In genomic region chr10:95262763-95263518, GRCh38 we compare ENCODE assay signal across 21 cellular contexts. TPM values are rescaled to one million over a fixed set of nuclear protein-coding genes. Genes with fewer than 3 reads are reported as not detected.
DNase-seq lines count a peak whose midpoint lies in the region; ATAC-seq, FAIRE-seq and TF ChIP-seq lines count a peak whose summit lies in the region.
"Had no signal": no experiment of that assay in that cellular context is flagged by ENCODE, and none has a peak within 500 bp of the region (broad histone marks: within the 10 kb centered on the region; RNA-seq: fewer than 3 reads in every experiment).

No MANE protein-coding gene starts in this region.

- BruUV-seq in IMR-90 (replicated peaks; lab: Mats Ljungman, UMichigan) (no TSS peak), GM12878 (replicated peaks; lab: Mats Ljungman, UMichigan) (TSS peak; percentile 6)

- peak overlapping the region; percentile 36; the same call in 1 of the 2 replicates for H2BK20ac ChIP-seq in IMR-90 (ENCODE audit: low read depth, low read length)

- H3K36me3 ChIP-seq in IMR-90 (ENCODE audit: control insufficient read depth, insufficient read depth, low read length): peaks cover 54% of the 10 kb centered on the region
- peaks cover 41 to 49% of the 10 kb centered on the region in 2 experiments for H3K36me3 ChIP-seq in GM12878 (ENCODE audit: control insufficient read depth in 2 of 2, insufficient read depth in 2 of 2, low read length in 1 of 2)
- H3K36me3 ChIP-seq: neutrophil had no signal

- dilution Hi-C loops in IMR-90 (cut with HindIII; ENCODE audit: low sequenced_read_pairs, unreplicated experiment): no loop called here

- TF ChIP-seq EP300 in GM12878 (IDR thresholded peaks at IDR 0.05; ENCODE audit: borderline replicate concordance in 1 of 2, control insufficient read depth in 1 of 2, low read depth in 2 of 2, low read length in 2 of 2): no peak

- H3K36me3 Mint-ChIP-seq in memory B cell: peaks cover 40% of the 10 kb centered on the region
- H3K36me3 Mint-ChIP-seq in stimulated activated naive B cell treated with anti-CD40 and anti-IgM and Interleukin-4, amounts not matched to agents 10 μg/mL and 1 μg/mL and 100 μg/mL, for 72 hours: peaks cover 22 to 49% of the 10 kb centered on the region in 2 donors
- H3K36me3 Mint-ChIP-seq: activated naive CD4-positive, alpha-beta T cell treated with anti-CD3 and anti-CD28 coated beads, Interleukin-2, amount 50 U/mL, for 24 hours; stimulated activated effector memory CD8-positive, alpha-beta T cell treated with anti-CD3 and anti-CD28 coated beads, Interleukin-12 subunit alpha, Interleukin-12 subunit beta, amount 100 ng/mL, for 72 hours had no signal

- in situ Hi-C loops in IMR-90 (cut with MboI; ENCODE audit: low sequenced_read_pairs): no loop called here
- in situ Hi-C loops in GM12878 (cut with MboI): no loop called here

- H3K9ac ChIP-seq in IMR-90 (ENCODE audit: low read depth, low read length): no peak overlapping the region
- no peak overlapping the region for H3K9ac ChIP-seq in GM12878 (ENCODE audit: control insufficient read depth, insufficient read depth, low read length)

- ATAC-seq in IMR-90 (ENCODE audit: low read depth) (peak; percentile 24), GM12878 (no peak), memory B cell (ENCODE audit: low read depth) (peak; percentile 20), HG03159 (IDR thresholded peaks at IDR 0.05; ENCODE audit: unreplicated experiment) (no peak)
- ATAC-seq in stimulated activated naive B cell treated with anti-CD40 and anti-IgM and Interleukin-4, amounts not matched to agents 10 μg/mL and 1 μg/mL and 100 μg/mL, for 72 hours (replicated peaks): no peak
- ATAC-seq: activated CD4-positive, CD25-positive, alpha-beta regulatory T cell treated with anti-CD3 and anti-CD28 coated beads, Interleukin-2, amount 50 U/mL, for 24 hours; activated CD8-positive, alpha-beta T cell treated with anti-CD3 and anti-CD28 coated beads, Interleukin-2, amount 10 ng/mL, durations not matched to agents 7 days and 5 days; stimulated activated effector memory CD8-positive, alpha-beta T cell treated with anti-CD3 and anti-CD28 coated beads, Interleukin-12 subunit alpha, Interleukin-12 subunit beta, amount 100 ng/mL, for 72 hours had no signal

- TF ChIP-seq CTCF in IMR-90 (conservative IDR thresholded peaks at IDR 0.05; ENCODE audit: low read depth, low read length) (no peak), GM12878 (IDR thresholded peaks at IDR 0.05 in 2 of 3, conservative IDR thresholded peaks at IDR 0.05 in 1 of 3; ENCODE audit: control insufficient read depth in 2 of 3, extremely low read depth in 1 of 3, insufficient read depth in 1 of 3, low read depth in 3 of 3, low read length in 3 of 3) (no peak)

- SMC1A ChIA-PET in GM12878 (lab: Charles Lee; ENCODE audit: uncharacterized antibody, unreplicated experiment): interaction anchor here (1.9 kb wide), 1 partner anchor 17 kb away, joined by 7 read pairs; no protein-coding TSS in a partner anchor

- H3K27me3 Mint-ChIP-seq in memory B cell: no peaks in the 10 kb centered on the region
- no peaks in the 10 kb centered on the region for H3K27me3 Mint-ChIP-seq in stimulated activated naive B cell treated with anti-CD40 and anti-IgM and Interleukin-4, amounts not matched to agents 10 μg/mL and 1 μg/mL and 100 μg/mL, for 72 hours

- TF ChIP-seq RAD21 in IMR-90 (IDR thresholded peaks at IDR 0.05; ENCODE audit: low read length) (no peak), GM12878 (IDR thresholded peaks at IDR 0.05; ENCODE audit: insufficient read depth, low read depth, low read length) (no peak)

- no peak overlapping the region for H2BK120ac ChIP-seq in IMR-90 (ENCODE audit: low read depth, low read length)

- intact Hi-C loops in IMR-90 (cut with micrococcal nuclease): no loop called here
- intact Hi-C loops in GM12878 (cut with micrococcal nuclease; ENCODE audit: unreplicated experiment): no loop called here

- H2BK15ac ChIP-seq in IMR-90 (ENCODE audit: low read depth, low read length): no peak overlapping the region

- no peak overlapping the region for H2AK9ac ChIP-seq in IMR-90 (replicated peaks; ENCODE audit: low read depth, low read length, poor library complexity)

- H3K4ac ChIP-seq in IMR-90 (ENCODE audit: low read depth, low read length): 0 out of 2 replicates have a peak overlapping the region, but pooled peaks have one; percentile 32

- H3K27ac Mint-ChIP-seq in memory B cell: peak overlapping the region; percentile 100
- H3K27ac Mint-ChIP-seq in stimulated activated naive B cell treated with anti-CD40 and anti-IgM and Interleukin-4, amounts not matched to agents 10 μg/mL and 1 μg/mL and 100 μg/mL, for 72 hours: peak overlapping the region; percentile 37
- H3K27ac Mint-ChIP-seq: activated CD8-positive, alpha-beta T cell treated with anti-CD3 and anti-CD28 coated beads, Interleukin-2, amount 10 ng/mL, durations not matched to agents 7 days and 5 days; activated naive CD4-positive, alpha-beta T cell treated with anti-CD3 and anti-CD28 coated beads, Interleukin-2, amount 50 U/mL, for 24 hours; stimulated activated effector memory CD8-positive, alpha-beta T cell treated with anti-CD3 and anti-CD28 coated beads, Interleukin-12 subunit alpha, Interleukin-12 subunit beta, amount 100 ng/mL, for 72 hours; T-helper 2 cell treated with Interferon-gamma antibody and Interleukin-4, amounts not matched to agents 5 μg/mL and 100 μg/mL, for 36 hours had no signal

- H3K27me3 ChIP-seq in IMR-90 (ENCODE audit: control insufficient read depth, insufficient read depth, low read length): no peaks in the 10 kb centered on the region
- H3K27me3 ChIP-seq in GM12878 (replicated peaks in 1 of 2; ENCODE audit: control insufficient read depth in 2 of 2, insufficient read depth in 2 of 2, low read length in 1 of 2): no peaks in the 10 kb centered on the region
- H3K27me3 ChIP-seq: neutrophil, Peyer's patch, tibial artery had no signal

- TF ChIP-seq POLR2A in IMR-90 (IDR thresholded peaks at IDR 0.05; ENCODE audit: low read depth, low read length) (no peak), GM12878 (IDR thresholded peaks at IDR 0.05; ENCODE audit: low read depth, low read length) (no peak)

- no peak overlapping the region for H3K23ac ChIP-seq in IMR-90 (ENCODE audit: low read depth, low read length)

- H3K4me3 ChIP-seq in IMR-90 (ENCODE audit: insufficient read depth, low read depth, low read length) (no peak overlapping the region), GM12878 (no peak overlapping the region)
- H3K4me3 ChIP-seq: Peyer's patch, tibial artery had no signal

- H3K4me2 ChIP-seq in IMR-90 (ENCODE audit: low read depth, low read length): no peak overlapping the region
- no peak overlapping the region for H3K4me2 ChIP-seq in GM12878 (ENCODE audit: control insufficient read depth, insufficient read depth)

- no peak overlapping the region for H4K8ac ChIP-seq in IMR-90 (ENCODE audit: low read depth in 2 of 2, low read length in 2 of 2)

- H3K79me2 ChIP-seq in GM12878 (ENCODE audit: control insufficient read depth, insufficient read depth, low read length): peaks cover 7% of the 10 kb centered on the region

- H3K4me1 Mint-ChIP-seq in memory B cell: peaks cover 22% of the 10 kb centered on the region
- peaks cover 23 to 45% of the 10 kb centered on the region in 2 donors for H3K4me1 Mint-ChIP-seq in stimulated activated naive B cell treated with anti-CD40 and anti-IgM and Interleukin-4, amounts not matched to agents 10 μg/mL and 1 μg/mL and 100 μg/mL, for 72 hours
- H3K4me1 Mint-ChIP-seq: activated naive CD4-positive, alpha-beta T cell treated with anti-CD3 and anti-CD28 coated beads, Interleukin-2, amount 50 U/mL, for 24 hours; stimulated activated effector memory CD8-positive, alpha-beta T cell treated with anti-CD3 and anti-CD28 coated beads, Interleukin-12 subunit alpha, Interleukin-12 subunit beta, amount 100 ng/mL, for 72 hours had no signal

- 88% methylated on average over 2 of the region's 5 CpGs; no CpG with 5 or more reads in 1 of the 2 experiments for WGBS in IMR-90 (ENCODE audit: extremely low coverage in 2 of 2, insufficient read length in 1 of 2), 2 experiments
- WGBS in GM12878 (ENCODE audit: insufficient coverage, insufficient replicate concordance, low lambda C conversion rate, missing lambda C conversion rate): 58% methylated on average over 5 of the region's 5 CpGs

- no peak overlapping the region for H2AFZ ChIP-seq in IMR-90 (replicated peaks; ENCODE audit: low read length, poor library complexity)
- no peak overlapping the region for H2AFZ ChIP-seq in GM12878 (ENCODE audit: control insufficient read depth, low read depth, low read length)

- H3K9me1 ChIP-seq in IMR-90 (ENCODE audit: insufficient read depth, low read length): peaks cover 22% of the 10 kb centered on the region

- no peak overlapping the region for H3K14ac ChIP-seq in IMR-90 (replicated peaks; ENCODE audit: low read depth, low read length)

- no peak overlapping the region for H2BK5ac ChIP-seq in IMR-90 (ENCODE audit: low read depth, low read length, poor library complexity, severe bottlenecking)

- H3K27ac ChIP-seq in IMR-90 (ENCODE audit: insufficient read depth, low read length): peak overlapping the region; percentile 26; the same call in 1 of the 2 replicates
- no peak overlapping the region for H3K27ac ChIP-seq in GM12878 (ENCODE audit: control insufficient read depth, insufficient read depth)
- H3K27ac ChIP-seq: neutrophil had no signal

- peaks cover 22% of the 10 kb centered on the region for H3K4me1 ChIP-seq in IMR-90 (ENCODE audit: control insufficient read depth, insufficient read depth, low read length)
- H3K4me1 ChIP-seq in GM12878 (ENCODE audit: control insufficient read depth, insufficient read depth, low read length): peaks cover 4% of the 10 kb centered on the region; the same call in 1 of the 2 replicates

- H4K20me1 ChIP-seq in IMR-90 (ENCODE audit: insufficient read depth, low read length): peaks cover 3% of the 10 kb centered on the region; the same call in 1 of the 2 replicates
- H4K20me1 ChIP-seq in GM12878 (ENCODE audit: control insufficient read depth, insufficient read depth): no peaks in the 10 kb centered on the region

- RAD21 ChIA-PET in GM12878 (lab: Charles Lee; ENCODE audit: unreplicated experiment): no interaction called here

- no peak overlapping the region for H4K5ac ChIP-seq in IMR-90 (ENCODE audit: low read depth, low read length)

- peaks cover 1% of the 10 kb centered on the region for H3K9me3 Mint-ChIP-seq in memory B cell
- H3K9me3 Mint-ChIP-seq in stimulated activated naive B cell treated with anti-CD40 and anti-IgM and Interleukin-4, amounts not matched to agents 10 μg/mL and 1 μg/mL and 100 μg/mL, for 72 hours: peaks cover 0 to under 1% of the 10 kb centered on the region in 2 donors
- H3K9me3 Mint-ChIP-seq: activated naive CD4-positive, alpha-beta T cell treated with anti-CD3 and anti-CD28 coated beads, Interleukin-2, amount 50 U/mL, for 24 hours; stimulated activated effector memory CD8-positive, alpha-beta T cell treated with anti-CD3 and anti-CD28 coated beads, Interleukin-12 subunit alpha, Interleukin-12 subunit beta, amount 100 ng/mL, for 72 hours; T-helper 2 cell treated with Interferon-gamma antibody and Interleukin-4, amounts not matched to agents 5 μg/mL and 100 μg/mL, for 36 hours had no signal

- no peak overlapping the region for H3K56ac ChIP-seq in IMR-90 (ENCODE audit: extremely low read depth, insufficient read depth, low read length)

- H3K9me3 ChIP-seq in IMR-90 (ENCODE audit: control insufficient read depth, insufficient read depth, low read length) (no peaks in the 10 kb centered on the region), GM12878 (replicated peaks; ENCODE audit: control insufficient read depth, insufficient read depth, low read length) (no peaks in the 10 kb centered on the region; the same call in 2 of the 3 replicates)
- H3K9me3 ChIP-seq: neutrophil, Peyer's patch, tibial artery had no signal

- peaks cover 24 to 71% of the 10 kb centered on the region in 2 experiments for H3K79me1 ChIP-seq in IMR-90 (ENCODE audit: low read depth in 1 of 2, low read length in 2 of 2)

- POLR2A ChIA-PET in IMR-90 (lab: Charles Lee; ENCODE audit: unreplicated experiment) (interaction anchor here (0.7 kb wide), 1 partner anchor 9 kb away, joined by 7 read pairs; no protein-coding TSS in a partner anchor), GM12878 (lab: Charles Lee) (no interaction called here)

- no peak overlapping the region for H3K4me3 Mint-ChIP-seq in memory B cell
- H3K4me3 Mint-ChIP-seq in stimulated activated naive B cell treated with anti-CD40 and anti-IgM and Interleukin-4, amounts not matched to agents 10 μg/mL and 1 μg/mL and 100 μg/mL, for 72 hours: no peak overlapping the region
- H3K4me3 Mint-ChIP-seq: activated CD8-positive, alpha-beta T cell treated with anti-CD3 and anti-CD28 coated beads, Interleukin-2, amount 10 ng/mL, durations not matched to agents 7 days and 5 days; activated naive CD4-positive, alpha-beta T cell treated with anti-CD3 and anti-CD28 coated beads, Interleukin-2, amount 50 U/mL, for 24 hours; stimulated activated effector memory CD8-positive, alpha-beta T cell treated with anti-CD3 and anti-CD28 coated beads, Interleukin-12 subunit alpha, Interleukin-12 subunit beta, amount 100 ng/mL, for 72 hours; T-helper 2 cell treated with Interferon-gamma antibody and Interleukin-4, amounts not matched to agents 5 μg/mL and 100 μg/mL, for 36 hours had no signal

- H2AK5ac ChIP-seq in IMR-90 (ENCODE audit: low read depth, low read length): no peak overlapping the region; the same call in 1 of the 2 replicates

- H4K91ac ChIP-seq in IMR-90 (ENCODE audit: insufficient read depth, low read depth, low read length): no peak overlapping the region

- H3K18ac ChIP-seq in IMR-90 (ENCODE audit: low read depth, low read length): no peak overlapping the region

- DNase-seq in IMR-90 (no peak), GM12878 (ENCODE audit: low read depth, low spot score) (no peak), memory B cell (ENCODE audit: low spot score in 2 of 2) (no peak), NOMO-1 treated with dmso at 0.1 percent for 144 hours (lab: John Stamatoyannopoulos, UW; ENCODE audit: unreplicated experiment) (no peak), COR-L47 (lab: John Stamatoyannopoulos, UW) (no peak), occipital lobe (lab: John Stamatoyannopoulos, UW) (no peak)
- DNase-seq in stimulated activated naive B cell treated with anti-CD40 and anti-IgM and Interleukin-4, amounts not matched to agents 10 μg/mL and 1 μg/mL and 100 μg/mL, for 72 hours: no peak
- DNase-seq: activated CD8-positive, alpha-beta T cell treated with anti-CD3 and anti-CD28 coated beads, Interleukin-2, amount 10 ng/mL, durations not matched to agents 7 days and 5 days; activated T-cell treated with anti-CD3 and anti-CD28 coated beads, Interleukin-2, amount 50 U/mL, for 48 hours; EL; hypothalamus; NCI-H1436 treated with DMSO at 0.1 percent for 48 hours; Peyer's patch; tibial artery had no signal

- FAIRE-seq in GM12878 (lab: Jason Lieb, UNC): no peak
- FAIRE-seq: GM18507 had no signal

- CTCF ChIA-PET in IMR-90 (lab: Yijun Ruan, JAX) (interaction anchor here (0.7 kb wide), 1 partner anchor 8 kb away, joined by 3 read pairs; no protein-coding TSS in a partner anchor), GM12878 (lab: Yijun Ruan, JAX) (no interaction called here)

RNA-seq across cellular contexts. Expression of gene PDLIM1, which starts 27.9 kb away (rescaled TPM):
- 27.5 and 30.1 TPM in 2 replicates for total RNA-seq in IMR-90 (2012; rRNA removed)
- polyA plus RNA-seq in IMR-90 (2012; rRNA removed): 179 and 187 TPM in 2 replicates
- polyA plus RNA-seq in IMR-90 (2012; cell fraction: cytosol; rRNA removed): 120 and 255 TPM in 2 replicates
- polyA plus RNA-seq in IMR-90 (2012; cell fraction: nucleus; rRNA removed; ENCODE audit: low replicate concordance): 44.1 and 131 TPM in 2 replicates
- total RNA-seq in GM12878 (2013; cell fraction: nucleolus; rRNA removed): 93.6 and 94.6 TPM in 2 replicates
- 86.5 and 95.7 TPM in 2 replicates for total RNA-seq in GM12878 (2014; rRNA removed)
- total RNA-seq in GM12878 (2014; rRNA removed; fragmentation: Illumina TruSeq; extraction: Trizol): 204 and 212 TPM in 2 replicates
- 527 and 530 TPM in 2 replicates for total RNA-seq in GM12878 (2021)
- polyA plus RNA-seq in GM12878 (2011; ENCODE audit: low read depth): 553 TPM
- 133 and 220 TPM in 2 replicates for polyA plus RNA-seq in GM12878 (2011; rRNA removed)
- polyA plus RNA-seq in GM12878 (2011; cell fraction: cytosol; rRNA removed): 344 and 508 TPM in 2 replicates
- polyA plus RNA-seq in GM12878 (2011; cell fraction: nucleus; rRNA removed): 200 and 240 TPM in 2 replicates
- 602 and 737 TPM in 2 replicates for polyA plus RNA-seq in GM12878 (2012)
- 688 and 698 TPM in 2 replicates for polyA plus RNA-seq in GM12878 (2014; fragmentation: Illumina TruSeq; extraction: Trizol)
- 100 to 1,000 TPM; 133 to 338 TPM for polyA plus RNA-seq in GM12878 (2014; fragmentation: Nextera tagmentation; extraction: Ambion mirVana)
- 280 and 305 TPM in 2 replicates for polyA plus RNA-seq in GM12878 (2014; rRNA removed)
- polyA plus RNA-seq in GM12878 (2016; fragmentation: Nextera tagmentation; extraction: Ambion mirVana): 100 to 1,000 TPM; 689 to 714 TPM
- 275 and 304 TPM in 2 replicates for polyA minus RNA-seq in GM12878 (2011; rRNA and poly(A)+ RNA removed)
- polyA minus RNA-seq in GM12878 (2011; cell fraction: cytosol; rRNA and poly(A)+ RNA removed): 146 and 173 TPM in 2 replicates
- polyA minus RNA-seq in GM12878 (2011; cell fraction: nucleus; rRNA and poly(A)+ RNA removed): 58.8 and 86.6 TPM in 2 replicates
- total RNA-seq in occipital lobe: 1.4 TPM

Comparison
In these comparisons a context has a peak if more than half of its experiments do, and no peak if none do; other contexts are left out.
1. ATAC-seq: peak in IMR-90 (single experiment) and memory B cell (single experiment); none in GM12878 (single experiment), stimulated activated naive B cell treated with anti-CD40 and anti-IgM and Interleukin-4, amounts not matched to agents 10 μg/mL and 1 μg/mL and 100 μg/mL, for 72 hours (0 of 2) and HG03159 (single experiment).
2. RNA of gene PDLIM1, which starts 27.9 kb away (total RNA-seq): 86.5 to 530 TPM in GM12878 and 27.5 to 30.1 TPM in IMR-90; 1.4 TPM in occipital lobe (single experiment); every median in the first group is over 10 times any median in the second.